Comparison of ENCODE assay signal across 1 cellular context in genomic region chr16:85136705-85137322, GRCh38.
TF ChIP-seq lines count a peak whose summit lies in the region.

No MANE protein-coding gene starts in this region.

TF ChIP-seq in HepG2, 621 proteins besides CTCF, POLR2A, EP300 and RAD21 (continued from another document and continues in another):
- TF ChIP-seq ARID5B (CRISPR knock-in tag; IDR thresholded peaks at IDR 0.05) (peak; percentile 12; the same call in 1 of the 2 replicates), BORCS8-MEF2B (CRISPR knock-in tag; IDR thresholded peaks at IDR 0.05) (peak; percentile 88), TFDP1 (CRISPR knock-in tag; IDR thresholded peaks at IDR 0.05; ENCODE audit: borderline replicate concordance) (peak; percentile 97), TSC22D2 (CRISPR knock-in tag; IDR thresholded peaks at IDR 0.05; ENCODE audit: borderline replicate concordance) (0 out of 2 replicates have a peak, but pooled peaks have one; percentile 41), ZNF691 (CRISPR knock-in tag; IDR thresholded peaks at IDR 0.05; ENCODE audit: borderline replicate concordance, low read depth) (no peak), ZNF724P (CRISPR knock-in tag; IDR thresholded peaks at IDR 0.05; ENCODE audit: borderline replicate concordance) (peak; percentile 82), ZNF280B (CRISPR knock-in tag; IDR thresholded peaks at IDR 0.05; ENCODE audit: borderline replicate concordance) (peak; percentile 98; the same call in 1 of the 2 replicates), ELF1 (CRISPR knock-in tag; IDR thresholded peaks at IDR 0.05) (peak; percentile 62), GATAD1 (CRISPR knock-in tag; IDR thresholded peaks at IDR 0.05) (peak; percentile 60), CHCHD3 (CRISPR knock-in tag; IDR thresholded peaks at IDR 0.05) (no peak), SKI (IDR thresholded peaks at IDR 0.05; ENCODE audit: partially characterized antibody) (no peak), RFXANK (CRISPR knock-in tag; IDR thresholded peaks at IDR 0.05) (no peak; the same call in 1 of the 2 replicates), ZBTB4 (CRISPR knock-in tag; IDR thresholded peaks at IDR 0.05; ENCODE audit: borderline replicate concordance) (no peak), ETS1 (CRISPR knock-in tag; IDR thresholded peaks at IDR 0.05) (no peak), MNT (IDR thresholded peaks at IDR 0.05) (peak; percentile 41; the same call in 1 of the 2 replicates), MEIS2 (CRISPR knock-in tag; IDR thresholded peaks at IDR 0.05) (no peak), MEF2D (CRISPR knock-in tag; IDR thresholded peaks at IDR 0.05) (peak; percentile 56; the same call in 1 of the 2 replicates), SUZ12 (IDR thresholded peaks at IDR 0.05; ENCODE audit: low read depth, low read length) (no peak), ZNF883 (CRISPR knock-in tag; IDR thresholded peaks at IDR 0.05; ENCODE audit: not compliant biosample characterization) (peak; percentile 11), ZNF431 (CRISPR knock-in tag; IDR thresholded peaks at IDR 0.05; ENCODE audit: borderline replicate concordance, low read depth) (no peak; the same call in 1 of the 2 replicates), ZMYM3 (CRISPR knock-in tag; IDR thresholded peaks at IDR 0.05) (no peak), MEIS1 (CRISPR knock-in tag; IDR thresholded peaks at IDR 0.05; ENCODE audit: borderline replicate concordance) (peak; percentile 58; the same call in 1 of the 2 replicates), FOXP4 (CRISPR knock-in tag; IDR thresholded peaks at IDR 0.05) (no peak), NFIB (CRISPR knock-in tag; IDR thresholded peaks at IDR 0.05; ENCODE audit: borderline replicate concordance) (no peak), ZNF3 (CRISPR knock-in tag; IDR thresholded peaks at IDR 0.05) (no peak), TFDP2 (CRISPR knock-in tag; IDR thresholded peaks at IDR 0.05) (peak; percentile 94), ZNF792 (CRISPR knock-in tag; IDR thresholded peaks at IDR 0.05) (peak; percentile 82; the same call in 1 of the 2 replicates), ZBTB49 (CRISPR knock-in tag; IDR thresholded peaks at IDR 0.05; ENCODE audit: borderline replicate concordance) (0 out of 2 replicates have a peak, but pooled peaks have one; percentile 57), DR1 (CRISPR knock-in tag; IDR thresholded peaks at IDR 0.05) (peak; percentile 40; the same call in 1 of the 2 replicates), STAT6 (CRISPR knock-in tag; IDR thresholded peaks at IDR 0.05; ENCODE audit: borderline replicate concordance) (peak; percentile 21; the same call in 1 of the 2 replicates), ZNF703 (CRISPR knock-in tag; IDR thresholded peaks at IDR 0.05; ENCODE audit: borderline replicate concordance) (no peak)
